ENCODE assay signal across 22 cellular contexts in the genomic region with DNA sequence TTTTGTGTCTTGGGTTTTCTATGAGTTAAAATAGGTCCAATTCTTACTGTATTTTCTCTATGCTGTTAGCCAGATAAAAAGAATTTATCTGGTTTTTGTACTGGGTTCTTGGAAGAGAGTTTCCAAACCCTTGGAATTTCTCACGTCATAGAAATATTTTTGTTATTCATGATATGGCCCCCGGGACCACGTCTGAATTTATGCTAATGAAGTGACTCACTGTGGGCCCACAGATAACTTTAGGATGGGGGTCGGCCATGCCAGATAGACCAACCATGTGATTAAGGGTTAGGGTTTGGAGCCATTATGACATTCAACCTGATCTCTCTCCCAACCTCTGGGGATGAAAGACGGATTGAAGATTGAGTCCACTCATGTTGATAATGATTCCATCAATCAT. TPM values are rescaled to one million over a fixed set of nuclear protein-coding genes. Genes with fewer than 3 reads are reported as not detected.
DNase-seq lines count a peak whose midpoint lies in the region; ATAC-seq, FAIRE-seq and TF ChIP-seq lines count a peak whose summit lies in the region.
"Had no signal": no experiment of that assay in that cellular context is flagged by ENCODE, and none has a peak within 500 bp of the region (broad histone marks: within the 10 kb centered on the region; RNA-seq: fewer than 3 reads in every experiment).

No MANE protein-coding gene starts in this region.

- DNase-seq in left ventricle myocardium superior, result no peak
- no peak for DNase-seq in right atrium auricular region (ENCODE audit: low spot score)
- peak; percentile 77 for DNase-seq in astrocyte (ENCODE audit: low read depth)
- DNase-seq in fibroblast of mammary gland (ENCODE audit: low read depth), result peak; percentile 64
- DNase-seq in effector CD4-positive, alpha-beta T cell, result no peak
- no peak for DNase-seq in ecto neural progenitor cell (ENCODE audit: low spot score)
- no peak for DNase-seq in SKM-1 treated with dmso at 0.1 percent for 144 hours (lab: John Stamatoyannopoulos, UW; ENCODE audit: unreplicated experiment)
- DNase-seq: 8988T; AML-193; CD4-positive, CD25-positive, alpha-beta regulatory T cell; KG1; MG63; NCI-H1092 treated with DMSO at 0.1 percent for 48 hours; NCI-H1694; NCI-H2107; NCI-H82; Right ventricle myocardium superior had no signal

- H3K27ac Mint-ChIP-seq in astrocyte (ENCODE audit: unreplicated experiment), result no peak overlapping the region
- H3K27ac Mint-ChIP-seq: CD4-positive, CD25-positive, alpha-beta regulatory T cell had no signal

- H2AFZ ChIP-seq in astrocyte (ENCODE audit: low read depth, low read length), result no peak overlapping the region

- H3K27me3 ChIP-seq in right atrium auricular region, result no peaks in the 10 kb centered on the region
- no peaks in the 10 kb centered on the region for H3K27me3 ChIP-seq in astrocyte (ENCODE audit: insufficient read depth, low read length)
- H3K27me3 ChIP-seq: MG63 had no signal

- peak; percentile 52 for FAIRE-seq in astrocyte (lab: Jason Lieb, UNC)
- FAIRE-seq: G401.6, GM12892, H54 had no signal

- peaks cover 9% of the 10 kb centered on the region for H3K4me1 Mint-ChIP-seq in astrocyte (ENCODE audit: low read depth, unreplicated experiment)
- H3K4me1 Mint-ChIP-seq: CD4-positive, CD25-positive, alpha-beta regulatory T cell had no signal

- no peaks in the 10 kb centered on the region for H4K20me1 ChIP-seq in astrocyte (ENCODE audit: insufficient read depth, low read length)

- no peak overlapping the region for H3K4me3 ChIP-seq in right atrium auricular region
- H3K4me3 ChIP-seq in astrocyte (ENCODE audit: insufficient read depth, low read depth, low read length), result no peak overlapping the region
- H3K4me3 ChIP-seq in fibroblast of mammary gland (ENCODE audit: control insufficient read depth, low read depth, low read length), result no peak overlapping the region
- H3K4me3 ChIP-seq: MG63 had no signal

- no peaks in the 10 kb centered on the region for H3K79me2 ChIP-seq in astrocyte (ENCODE audit: insufficient read depth, low read length)

- no peaks in the 10 kb centered on the region for H3K27me3 Mint-ChIP-seq in astrocyte (ENCODE audit: low read depth, unreplicated experiment)
- H3K27me3 Mint-ChIP-seq: CD4-positive, CD25-positive, alpha-beta regulatory T cell had no signal

- H3K36me3 Mint-ChIP-seq in astrocyte (ENCODE audit: low read depth, unreplicated experiment), result no peaks in the 10 kb centered on the region
- H3K36me3 Mint-ChIP-seq: CD4-positive, CD25-positive, alpha-beta regulatory T cell had no signal

- no peak for TF ChIP-seq CTCF in right atrium auricular region (IDR thresholded peaks at IDR 0.05)
- TF ChIP-seq CTCF in astrocyte (IDR thresholded peaks at IDR 0.05; ENCODE audit: insufficient read depth, low read depth, low read length), result no peak
- TF ChIP-seq CTCF in fibroblast of mammary gland (conservative IDR thresholded peaks at IDR 0.05; ENCODE audit: control insufficient read depth, insufficient read depth, low read depth, low read length), result no peak

- no peak overlapping the region for H3K4me3 Mint-ChIP-seq in astrocyte (ENCODE audit: unreplicated experiment)
- H3K4me3 Mint-ChIP-seq: CD4-positive, CD25-positive, alpha-beta regulatory T cell had no signal

- no peaks in the 10 kb centered on the region for H3K36me3 ChIP-seq in right atrium auricular region
- no peaks in the 10 kb centered on the region for H3K36me3 ChIP-seq in astrocyte (ENCODE audit: insufficient read depth, low read length)
- H3K36me3 ChIP-seq: MG63 had no signal

- no peak overlapping the region for H3K27ac ChIP-seq in right atrium auricular region
- H3K27ac ChIP-seq in astrocyte (ENCODE audit: low read depth, low read length), result no peak overlapping the region

- ATAC-seq in left ventricle myocardium superior, result peak; percentile 40
- no peak for ATAC-seq in GM21515 (IDR thresholded peaks at IDR 0.05; ENCODE audit: unreplicated experiment)
- ATAC-seq: Panc1 had no signal

- no peaks in the 10 kb centered on the region for H3K9me3 Mint-ChIP-seq in astrocyte (ENCODE audit: unreplicated experiment)

- no peak overlapping the region for H3K4me2 ChIP-seq in astrocyte (ENCODE audit: low read length)

- H3K4me1 ChIP-seq in right atrium auricular region (no peaks in the 10 kb centered on the region), astrocyte (ENCODE audit: insufficient read depth, low read length) (no peaks in the 10 kb centered on the region)

- no peak overlapping the region for H3K9ac ChIP-seq in astrocyte (ENCODE audit: low read length)

- intact Hi-C loops in left ventricle myocardium superior (cut with micrococcal nuclease), result no loop called here

- H3K9me3 ChIP-seq in right atrium auricular region (no peaks in the 10 kb centered on the region), astrocyte (ENCODE audit: insufficient read depth, low read depth, low read length) (no peaks in the 10 kb centered on the region)
- H3K9me3 ChIP-seq: MG63 had no signal

RNA-seq across cellular contexts. Expression of gene DDI1, which starts 35.6 kb away (rescaled TPM):
- total RNA-seq in left ventricle myocardium superior (not detected), right atrium auricular region (not detected), astrocyte (not detected in 2 replicates)
- total RNA-seq: CD4-positive, CD25-positive, alpha-beta regulatory T cell; Right ventricle myocardium superior had no signal

Comparison
In these comparisons a context has a peak if more than half of its experiments do, and no peak if none do; other contexts are left out.
1. DNase-seq: peak in astrocyte (single experiment) and fibroblast of mammary gland (single experiment); none in left ventricle myocardium superior (single experiment), right atrium auricular region (single experiment), effector CD4-positive, alpha-beta T cell (single experiment), ecto neural progenitor cell (single experiment) and SKM-1 treated with dmso at 0.1 percent for 144 hours (single experiment).